Comparison of ENCODE assay signal across 20 cellular contexts in genomic region chr11:80958414-80958813, GRCh38.
DNase-seq lines count a peak whose midpoint lies in the region; ATAC-seq, FAIRE-seq and TF ChIP-seq lines count a peak whose summit lies in the region.
"Had no signal": no experiment of that assay in that cellular context is flagged by ENCODE, and none has a peak within 500 bp of the region (broad histone marks: within the 10 kb centered on the region; RNA-seq: fewer than 3 reads in every experiment).

No MANE protein-coding gene starts in this region.

- no peaks in the 10 kb centered on the region for H3K9me1 ChIP-seq in IMR-90 (ENCODE audit: insufficient read depth, low read length)

- H3K18ac ChIP-seq in IMR-90 (ENCODE audit: low read depth, low read length), result no peak overlapping the region

- no peak overlapping the region for H2AK9ac ChIP-seq in IMR-90 (replicated peaks; ENCODE audit: low read depth, low read length, poor library complexity)

- H2BK120ac ChIP-seq in IMR-90 (ENCODE audit: low read depth, low read length), result no peak overlapping the region

- no peaks in the 10 kb centered on the region for H3K36me3 Mint-ChIP-seq in activated CD8-positive, alpha-beta T cell treated with anti-CD3 and anti-CD28 coated beads, Interleukin-2, amount 10 ng/mL, durations not matched to agents 7 days and 5 days (ENCODE audit: low read depth)
- H3K36me3 Mint-ChIP-seq: activated naive CD8-positive, alpha-beta T cell treated with anti-CD3 and anti-CD28 coated beads, Interleukin-2, amount 10 ng/mL, durations not matched to agents 7 days and 5 days had no signal

- H3K27ac Mint-ChIP-seq in activated CD8-positive, alpha-beta T cell treated with anti-CD3 and anti-CD28 coated beads, Interleukin-2, amount 10 ng/mL, durations not matched to agents 7 days and 5 days, result no peak overlapping the region
- H3K27ac Mint-ChIP-seq: activated naive CD8-positive, alpha-beta T cell treated with anti-CD3 and anti-CD28 coated beads, Interleukin-2, amount 10 ng/mL, durations not matched to agents 7 days and 5 days; B cell had no signal

- no peak overlapping the region for H2AK5ac ChIP-seq in IMR-90 (ENCODE audit: low read depth, low read length)

- H3K23ac ChIP-seq in IMR-90 (ENCODE audit: low read depth, low read length), result no peak overlapping the region

- H3K27ac ChIP-seq in A549 (no peak overlapping the region), IMR-90 (ENCODE audit: insufficient read depth, low read length) (no peak overlapping the region), body of pancreas (no peak overlapping the region), right cardiac atrium (ENCODE audit: low read length) (no peak overlapping the region)
- H3K27ac ChIP-seq: heart left ventricle, lower lobe of right lung, SJCRH30, VCaP had no signal

- no peak for FAIRE-seq in A549 (lab: Jason Lieb, UNC)
- FAIRE-seq: GM19239 had no signal

- no peak overlapping the region for H3K4me3 Mint-ChIP-seq in activated CD8-positive, alpha-beta T cell treated with anti-CD3 and anti-CD28 coated beads, Interleukin-2, amount 10 ng/mL, durations not matched to agents 7 days and 5 days
- H3K4me3 Mint-ChIP-seq: activated naive CD8-positive, alpha-beta T cell treated with anti-CD3 and anti-CD28 coated beads, Interleukin-2, amount 10 ng/mL, durations not matched to agents 7 days and 5 days; B cell had no signal

- in situ Hi-C loops in IMR-90 (cut with MboI; ENCODE audit: low sequenced_read_pairs), result no loop called here
- in situ Hi-C loops in GM13976 (cut with MboI; ENCODE audit: low sequenced_read_pairs, unreplicated experiment), result no loop called here

- no peak for TF ChIP-seq RAD21 in A549 (conservative IDR thresholded peaks at IDR 0.05 in 1 of 2, IDR thresholded peaks at IDR 0.05 in 1 of 2)
- no peak for TF ChIP-seq RAD21 in IMR-90 (IDR thresholded peaks at IDR 0.05; ENCODE audit: low read length)

- no peak overlapping the region for H3K14ac ChIP-seq in IMR-90 (replicated peaks; ENCODE audit: low read depth, low read length)

- H2AFZ ChIP-seq in IMR-90 (replicated peaks; ENCODE audit: low read length, poor library complexity), result no peak overlapping the region

- no peaks in the 10 kb centered on the region for H4K20me1 ChIP-seq in IMR-90 (ENCODE audit: insufficient read depth, low read length)

- H3K9ac ChIP-seq in IMR-90 (ENCODE audit: low read depth, low read length), result no peak overlapping the region

- H3K4me2 ChIP-seq in A549 (no peak overlapping the region), IMR-90 (ENCODE audit: low read depth, low read length) (no peak overlapping the region)

- H3K56ac ChIP-seq in IMR-90 (ENCODE audit: extremely low read depth, insufficient read depth, low read length), result no peak overlapping the region

- H3K9me3 ChIP-seq in A549 (no peaks in the 10 kb centered on the region), IMR-90 (ENCODE audit: control insufficient read depth, insufficient read depth, low read length) (no peaks in the 10 kb centered on the region), body of pancreas (no peaks in the 10 kb centered on the region), right cardiac atrium (ENCODE audit: control insufficient read depth, low read length) (no peaks in the 10 kb centered on the region)
- H3K9me3 ChIP-seq: heart left ventricle, lower lobe of right lung, SJCRH30 had no signal

- H3K4me3 ChIP-seq in A549, result no peak overlapping the region
- no peak overlapping the region for H3K4me3 ChIP-seq in IMR-90 (ENCODE audit: insufficient read depth, low read depth, low read length)
- H3K4me3 ChIP-seq in body of pancreas, result no peak overlapping the region
- no peak overlapping the region for H3K4me3 ChIP-seq in right cardiac atrium (ENCODE audit: low read length)
- H3K4me3 ChIP-seq: heart left ventricle, lower lobe of right lung, SJCRH30 had no signal

- H2BK15ac ChIP-seq in IMR-90 (ENCODE audit: low read depth, low read length), result no peak overlapping the region

- H3K27me3 ChIP-seq in IMR-90 (ENCODE audit: control insufficient read depth, insufficient read depth, low read length) (no peaks in the 10 kb centered on the region), body of pancreas (no peaks in the 10 kb centered on the region), right cardiac atrium (ENCODE audit: control insufficient read depth, insufficient read depth) (no peaks in the 10 kb centered on the region)
- H3K27me3 ChIP-seq: heart left ventricle, SJCRH30 had no signal

- POLR2A ChIA-PET in A549 (lab: Yijun Ruan, JAX), result no interaction called here
- POLR2A ChIA-PET in IMR-90 (lab: Charles Lee; ENCODE audit: unreplicated experiment), result no interaction called here
- POLR2A ChIA-PET in activated CD8-positive, alpha-beta T cell treated with anti-CD3 and anti-CD28 coated beads, Interleukin-2, amount 10 ng/mL, durations not matched to agents 7 days and 5 days (lab: Charles Lee), result no interaction called here

- no peaks in the 10 kb centered on the region for H3K79me1 ChIP-seq in IMR-90 (ENCODE audit: low read depth in 1 of 2, low read length in 2 of 2)

- dilution Hi-C loops in IMR-90 (cut with HindIII; ENCODE audit: low sequenced_read_pairs, unreplicated experiment), result no loop called here

- no peak overlapping the region for H2BK5ac ChIP-seq in IMR-90 (ENCODE audit: low read depth, low read length, poor library complexity, severe bottlenecking)

- H3K4ac ChIP-seq in IMR-90 (ENCODE audit: low read depth, low read length), result no peak overlapping the region

- H4K8ac ChIP-seq in IMR-90 (ENCODE audit: low read depth in 2 of 2, low read length in 2 of 2), result no peak overlapping the region

- H3K27me3 Mint-ChIP-seq in activated CD8-positive, alpha-beta T cell treated with anti-CD3 and anti-CD28 coated beads, Interleukin-2, amount 10 ng/mL, durations not matched to agents 7 days and 5 days (ENCODE audit: low read depth), result no peaks in the 10 kb centered on the region
- H3K27me3 Mint-ChIP-seq: activated naive CD8-positive, alpha-beta T cell treated with anti-CD3 and anti-CD28 coated beads, Interleukin-2, amount 10 ng/mL, durations not matched to agents 7 days and 5 days; B cell had no signal

- TF ChIP-seq CTCF in A549 (IDR thresholded peaks at IDR 0.05), result no peak
- TF ChIP-seq CTCF in IMR-90 (conservative IDR thresholded peaks at IDR 0.05; ENCODE audit: low read depth, low read length), result no peak
- no peak for TF ChIP-seq CTCF in body of pancreas (IDR thresholded peaks at IDR 0.05)
- no peak for TF ChIP-seq CTCF in GM13976 (IDR thresholded peaks at IDR 0.05; ENCODE audit: borderline replicate concordance, control extremely low read depth, extremely low read depth, insufficient read depth, missing control alignments)

- intact Hi-C loops in IMR-90 (cut with micrococcal nuclease), result no loop called here
- intact Hi-C loops in body of pancreas (cut with DNase I), result no loop called here
- intact Hi-C loops in right cardiac atrium (cut with DNase I), result no loop called here

- DNase-seq in A549 (ENCODE audit: low read depth in 1 of 2, low spot score in 1 of 2) (peak in 1 of 2 experiments; percentile 4), IMR-90 (peak; percentile 1), body of pancreas (no peak), right cardiac atrium (no peak), SW480 (ENCODE audit: low spot score) (no peak), GM13976 (ENCODE audit: low spot score) (no peak), NCI-H1105 (lab: John Stamatoyannopoulos, UW) (no peak)
- DNase-seq in activated CD8-positive, alpha-beta T cell treated with anti-CD3 and anti-CD28 coated beads, Interleukin-2, amount 10 ng/mL, durations not matched to agents 7 days and 5 days, result no peak
- DNase-seq: activated CD8-positive, alpha-beta memory T cell treated with anti-CD3 and anti-CD28 coated beads, Interleukin-2, amount 50 U/mL, for 4 hours; activated naive CD8-positive, alpha-beta T cell treated with anti-CD3 and anti-CD28 coated beads, Interleukin-2, amount 10 ng/mL, durations not matched to agents 7 days and 5 days; DMS79; GOT3; heart left ventricle; lower lobe of right lung; NCI-H1105 treated with DMSO at 0.1 percent for 48 hours; NCI-H524; SJCRH30 had no signal

- H4K5ac ChIP-seq in IMR-90 (ENCODE audit: low read depth, low read length), result no peak overlapping the region

- H3K4me1 ChIP-seq in A549 (no peaks in the 10 kb centered on the region), IMR-90 (ENCODE audit: control insufficient read depth, insufficient read depth, low read length) (no peaks in the 10 kb centered on the region), body of pancreas (no peaks in the 10 kb centered on the region), right cardiac atrium (ENCODE audit: control insufficient read depth, insufficient read depth, low read length) (no peaks in the 10 kb centered on the region)
- H3K4me1 ChIP-seq: heart left ventricle, lower lobe of right lung, SJCRH30 had no signal

- TF ChIP-seq POLR2A in A549 (IDR thresholded peaks at IDR 0.05; ENCODE audit: low read length), result no peak
- TF ChIP-seq POLR2A in IMR-90 (IDR thresholded peaks at IDR 0.05; ENCODE audit: low read depth, low read length), result no peak
- no peak for TF ChIP-seq POLR2A in body of pancreas (IDR thresholded peaks at IDR 0.05)

- CTCF ChIA-PET in A549 (lab: Yijun Ruan, JAX), result no interaction called here
- CTCF ChIA-PET in IMR-90 (lab: Yijun Ruan, JAX), result no interaction called here
- CTCF ChIA-PET in activated CD8-positive, alpha-beta T cell treated with anti-CD3 and anti-CD28 coated beads, Interleukin-2, amount 10 ng/mL, durations not matched to agents 7 days and 5 days (lab: Charles Lee), result no interaction called here

- H3K36me3 ChIP-seq in IMR-90 (ENCODE audit: control insufficient read depth, insufficient read depth, low read length), result no peaks in the 10 kb centered on the region
- H3K36me3 ChIP-seq in body of pancreas (replicated peaks in 1 of 2; ENCODE audit: insufficient read depth in 1 of 2, low read depth in 2 of 2), result no peaks in the 10 kb centered on the region
- H3K36me3 ChIP-seq: heart left ventricle, lower lobe of right lung, SJCRH30 had no signal

- no peak overlapping the region for H2BK20ac ChIP-seq in IMR-90 (ENCODE audit: low read depth, low read length)

- H4K91ac ChIP-seq in IMR-90 (ENCODE audit: insufficient read depth, low read depth, low read length), result no peak overlapping the region

- peaks cover 8% of the 10 kb centered on the region for H3K9me3 Mint-ChIP-seq in activated CD8-positive, alpha-beta T cell treated with anti-CD3 and anti-CD28 coated beads, Interleukin-2, amount 10 ng/mL, durations not matched to agents 7 days and 5 days (ENCODE audit: insufficient read depth)

- ATAC-seq in A549 (no peak), IMR-90 (ENCODE audit: low read depth) (no peak), body of pancreas (peak; percentile 42), right cardiac atrium (peak; percentile 62 to 90)
- no peak for ATAC-seq in activated CD8-positive, alpha-beta T cell treated with anti-CD3 and anti-CD28 coated beads, Interleukin-2, amount 10 ng/mL, durations not matched to agents 7 days and 5 days

- WGBS in A549 (ENCODE audit: missing lambda C conversion rate), result 3% methylated on average over 2 of the region's 2 CpGs
- no CpG with 5 or more reads among the region's 2 CpGs for WGBS in IMR-90 (ENCODE audit: extremely low coverage in 2 of 2, insufficient read length in 1 of 2), 2 experiments
- WGBS in body of pancreas, 2 donors, result 37 to 44% methylated on average over 2 of the region's 2 CpGs
- 48% methylated on average over 2 of the region's 2 CpGs for WGBS in right cardiac atrium

- no peaks in the 10 kb centered on the region for H3K4me1 Mint-ChIP-seq in activated CD8-positive, alpha-beta T cell treated with anti-CD3 and anti-CD28 coated beads, Interleukin-2, amount 10 ng/mL, durations not matched to agents 7 days and 5 days (ENCODE audit: low read depth)
- H3K4me1 Mint-ChIP-seq: activated naive CD8-positive, alpha-beta T cell treated with anti-CD3 and anti-CD28 coated beads, Interleukin-2, amount 10 ng/mL, durations not matched to agents 7 days and 5 days; B cell had no signal

- no peak for TF ChIP-seq EP300 in A549 (IDR thresholded peaks at IDR 0.05)

- no TSS peak for BruUV-seq in IMR-90 (replicated peaks; lab: Mats Ljungman, UMichigan)

Comparison
In these comparisons a context has a peak if more than half of its experiments do, and no peak if none do; other contexts are left out.
1. ATAC-seq: peak in body of pancreas (single experiment) and right cardiac atrium (2 of 2); none in A549 (0 of 2), IMR-90 (single experiment) and activated CD8-positive, alpha-beta T cell treated with anti-CD3 and anti-CD28 coated beads, Interleukin-2, amount 10 ng/mL, durations not matched to agents 7 days and 5 days (single experiment).